In genomic region chr9:99299214-99300102, GRCh38 we compare ENCODE assay signal across 9 cellular contexts.
DNase-seq lines count a peak whose midpoint lies in the region; ATAC-seq and TF ChIP-seq lines count a peak whose summit lies in the region.
"Had no signal": no experiment of that assay in that cellular context is flagged by ENCODE, and none has a peak within 500 bp of the region (broad histone marks: within the 10 kb centered on the region; RNA-seq: fewer than 3 reads in every experiment).

No MANE protein-coding gene starts in this region.

- no peak overlapping the region for H3K27ac ChIP-seq in SJSA1

- peak overlapping the region; percentile 46 for H3K27ac Mint-ChIP-seq in glutamatergic neuron (ENCODE audit: unreplicated experiment)
- no peak overlapping the region for H3K27ac Mint-ChIP-seq in activated T-cell treated with anti-CD3 and anti-CD28 coated beads, Interleukin-2, amount 50 U/mL, for 72 hours
- H3K27ac Mint-ChIP-seq: memory B cell had no signal

- H3K27me3 ChIP-seq in SJSA1 (replicated peaks): no peaks in the 10 kb centered on the region

- H3K36me3 Mint-ChIP-seq in glutamatergic neuron (ENCODE audit: unreplicated experiment): no peaks in the 10 kb centered on the region
- H3K36me3 Mint-ChIP-seq in activated T-cell treated with anti-CD3 and anti-CD28 coated beads, Interleukin-2, amount 50 U/mL, for 72 hours (ENCODE audit: insufficient read depth in 2 of 2): no peaks in the 10 kb centered on the region
- H3K36me3 Mint-ChIP-seq: memory B cell had no signal

- peaks cover 22% of the 10 kb centered on the region for H3K9me3 Mint-ChIP-seq in glutamatergic neuron (ENCODE audit: unreplicated experiment)
- H3K9me3 Mint-ChIP-seq in activated T-cell treated with anti-CD3 and anti-CD28 coated beads, Interleukin-2, amount 50 U/mL, for 72 hours: no peaks in the 10 kb centered on the region
- H3K9me3 Mint-ChIP-seq: memory B cell had no signal

- H3K4me1 Mint-ChIP-seq in glutamatergic neuron (ENCODE audit: low read depth, unreplicated experiment): peaks cover 42% of the 10 kb centered on the region
- H3K4me1 Mint-ChIP-seq in activated T-cell treated with anti-CD3 and anti-CD28 coated beads, Interleukin-2, amount 50 U/mL, for 72 hours (ENCODE audit: low read depth): no peaks in the 10 kb centered on the region

- no peaks in the 10 kb centered on the region for H3K36me3 ChIP-seq in SJSA1

- TF ChIP-seq CTCF in AG10803 (conservative IDR thresholded peaks at IDR 0.05; ENCODE audit: low read length) (peak; percentile 40), HFF-Myc (IDR thresholded peaks at IDR 0.05; ENCODE audit: low read depth, low read length, missing control alignments) (peak; percentile 20), glutamatergic neuron (IDR thresholded peaks at IDR 0.05; ENCODE audit: partially characterized antibody, unreplicated experiment) (peak; percentile 21)

- H3K4me3 Mint-ChIP-seq in glutamatergic neuron (ENCODE audit: unreplicated experiment): no peak overlapping the region
- H3K4me3 Mint-ChIP-seq in activated T-cell treated with anti-CD3 and anti-CD28 coated beads, Interleukin-2, amount 50 U/mL, for 72 hours: no peak overlapping the region
- H3K4me3 Mint-ChIP-seq: memory B cell had no signal

- H3K4me1 ChIP-seq in SJSA1 (replicated peaks): peaks cover 14% of the 10 kb centered on the region

- DNase-seq in AG10803 (ENCODE audit: low read depth) (peak; percentile 66), HFF-Myc (ENCODE audit: extremely low read depth, low read depth) (peak; percentile 20), SJSA1 (ENCODE audit: low read depth in 1 of 2, low spot score in 2 of 2) (peak; percentile 40 to 49), glutamatergic neuron (no peak), SKM-1 (lab: John Stamatoyannopoulos, UW; ENCODE audit: unreplicated experiment) (no peak)
- no peak for DNase-seq in activated T-cell treated with anti-CD3 and anti-CD28 coated beads, Interleukin-2, amount 50 U/mL, for 72 hours
- DNase-seq in NK-92 treated with Interleukin-12 subunit alpha and Interleukin-12 subunit beta, amount 100 ng/mL, for 24 hours (lab: John Stamatoyannopoulos, UW): no peak

- H3K9me3 ChIP-seq in SJSA1 (replicated peaks): no peaks in the 10 kb centered on the region

- peaks cover 14% of the 10 kb centered on the region for H3K27me3 Mint-ChIP-seq in glutamatergic neuron (ENCODE audit: unreplicated experiment)
- H3K27me3 Mint-ChIP-seq in activated T-cell treated with anti-CD3 and anti-CD28 coated beads, Interleukin-2, amount 50 U/mL, for 72 hours (ENCODE audit: low read depth): peaks cover 6% of the 10 kb centered on the region

- no peak overlapping the region for H3K4me3 ChIP-seq in AG10803 (ENCODE audit: low read length)
- H3K4me3 ChIP-seq in HFF-Myc (replicated peaks; ENCODE audit: low read depth, low read length): no peak overlapping the region
- no peak overlapping the region for H3K4me3 ChIP-seq in SJSA1

- ATAC-seq in GM18870 (IDR thresholded peaks at IDR 0.05; ENCODE audit: unreplicated experiment): no peak
- no peak for ATAC-seq in activated T-cell treated with anti-CD3 and anti-CD28 coated beads, Interleukin-2, amount 50 U/mL, for 72 hours (replicated peaks in 1 of 2)

Comparison
In these comparisons a context has a peak if more than half of its experiments do, and no peak if none do; other contexts are left out.
1. DNase-seq: peak in AG10803 (single experiment), HFF-Myc (single experiment) and SJSA1 (2 of 2); none in glutamatergic neuron (single experiment), activated T-cell treated with anti-CD3 and anti-CD28 coated beads, Interleukin-2, amount 50 U/mL, for 72 hours (0 of 2), SKM-1 (single experiment) and NK-92 treated with Interleukin-12 subunit alpha and Interleukin-12 subunit beta, amount 100 ng/mL, for 24 hours (single experiment).
2. Peak in every context shown above with its lines, with median percentiles within 50 percentile points of each other: CTCF ChIP-seq.